8 cellular contexts compared by ENCODE assay signal in the genomic region with DNA sequence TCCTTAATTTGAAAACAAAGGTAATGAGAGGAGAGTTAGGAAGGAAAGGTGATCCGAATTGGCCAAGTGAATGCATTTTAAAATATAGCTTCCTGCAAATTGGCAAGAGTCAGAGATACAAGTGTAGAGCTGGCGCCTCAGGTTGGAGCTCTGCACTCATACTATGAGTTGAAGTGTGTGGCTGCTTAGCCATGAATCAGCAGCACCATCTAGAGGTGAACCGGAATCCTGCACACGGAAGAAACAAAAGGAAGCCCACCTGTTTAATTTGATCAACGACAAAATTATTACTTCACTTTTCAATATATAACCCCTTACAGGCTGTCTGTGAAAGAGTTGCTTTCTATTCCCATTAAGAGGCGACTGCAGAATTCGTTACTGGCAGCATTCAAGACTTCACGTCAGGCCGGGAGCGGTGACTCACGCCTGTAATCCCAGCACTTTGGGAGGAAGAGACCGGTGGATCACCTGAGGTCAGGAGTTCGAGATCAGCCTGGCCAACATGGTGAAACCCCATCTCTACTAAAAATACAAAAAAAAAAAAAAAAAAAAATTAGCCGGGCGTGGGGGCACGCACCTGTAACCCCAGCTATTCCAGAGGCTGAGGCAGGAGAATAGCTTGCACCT.
DNase-seq lines count a peak whose midpoint lies in the region; ATAC-seq, FAIRE-seq and TF ChIP-seq lines count a peak whose summit lies in the region.

No MANE protein-coding gene starts in this region.

- no peak overlapping the region for H3K9ac ChIP-seq in kidney (ENCODE audit: low read length in 2 of 2)

- ATAC-seq in GM18868 (IDR thresholded peaks at IDR 0.05; ENCODE audit: unreplicated experiment) (peak; percentile 91), HG03039 (IDR thresholded peaks at IDR 0.05; ENCODE audit: unreplicated experiment) (no peak)

- no peaks in the 10 kb centered on the region for H3K27me3 ChIP-seq in A673 (replicated peaks; ENCODE audit: insufficient read depth, low read depth, low read length, poor library complexity)

- H3K36me3 ChIP-seq in A673 (ENCODE audit: insufficient read depth, low read length, poor library complexity, severe bottlenecking) (no peaks in the 10 kb centered on the region), kidney (ENCODE audit: control insufficient read depth in 1 of 2, insufficient read depth in 2 of 2, low read length in 2 of 2) (no peaks in the 10 kb centered on the region)

- CTCF ChIA-PET in A673 (lab: Charles Lee) = interaction anchor here (0.9 to 2.5 kb wide), 4 partner anchors 1010 to 1099 kb away, joined by 4 to 12 read pairs (median 7); no protein-coding TSS in a partner anchor

- POLR2A ChIA-PET in A673 (lab: Charles Lee; ENCODE audit: low non-redundant PET) = no interaction called here

- DNase-seq in A673 (ENCODE audit: low spot score) = peak; percentile 72
- peak; percentile 34 for DNase-seq in NCI-H2196 (lab: John Stamatoyannopoulos, UW; ENCODE audit: unreplicated experiment)
- DNase-seq in astrocyte of the hippocampus (ENCODE audit: low read depth, low spot score) = peak; percentile 53
- no peak for DNase-seq in kidney
- DNase-seq in NCI-H187 treated with DMSO at 0.1 percent for 48 hours (lab: John Stamatoyannopoulos, UW) = no peak
- no peak for DNase-seq in NCI-H1048 (lab: John Stamatoyannopoulos, UW)

- intact Hi-C loops in A673 (cut with micrococcal nuclease; ENCODE audit: unreplicated experiment) (loop anchor here (10.0 kb wide), 2 partner anchors 1065 to 1095 kb away; no protein-coding TSS in a partner anchor), kidney (cut with DNase I) (no loop called here)

- H3K4me3 ChIP-seq in A673 (ENCODE audit: low read depth, low read length, poor library complexity, severe bottlenecking) (no peak overlapping the region), kidney (ENCODE audit: low read length in 2 of 2) (no peak overlapping the region)

- no peak for FAIRE-seq in kidney (lab: Jason Lieb, UNC)

- H3K4me1 ChIP-seq in A673 (ENCODE audit: insufficient read depth, low read length, poor library complexity, severe bottlenecking) (no peaks in the 10 kb centered on the region), kidney (ENCODE audit: control insufficient read depth in 1 of 2, insufficient read depth in 1 of 2, low read depth in 1 of 2, low read length in 2 of 2) (no peaks in the 10 kb centered on the region)

- H3K27ac ChIP-seq in A673 (ENCODE audit: low read depth, low read length, poor library complexity, severe bottlenecking) (no peak overlapping the region), kidney (ENCODE audit: low read depth in 2 of 2, low read length in 2 of 2) (no peak overlapping the region)

- H3K9me3 ChIP-seq in A673 (ENCODE audit: low read depth, low read length, poor library complexity, severe bottlenecking) (no peaks in the 10 kb centered on the region), kidney (ENCODE audit: control insufficient read depth in 1 of 2, low read length in 2 of 2) (no peaks in the 10 kb centered on the region)

- TF ChIP-seq CTCF in A673 (conservative IDR thresholded peaks at IDR 0.05; ENCODE audit: low read depth, low read length) (peak; percentile 91), kidney (IDR thresholded peaks at IDR 0.05; ENCODE audit: borderline replicate concordance, extremely low read depth, insufficient read depth) (peak; percentile 62)

- BruUV-seq in A673 (replicated peaks; lab: Mats Ljungman, UMichigan) = no TSS peak

Comparison
In these comparisons a context has a peak if more than half of its experiments do, and no peak if none do; other contexts are left out.
1. DNase-seq: peak in A673 (single experiment), NCI-H2196 (single experiment) and astrocyte of the hippocampus (single experiment); none in kidney (single experiment), NCI-H187 treated with DMSO at 0.1 percent for 48 hours (single experiment) and NCI-H1048 (single experiment).